8 cellular contexts compared by ENCODE assay signal in the genomic region with DNA sequence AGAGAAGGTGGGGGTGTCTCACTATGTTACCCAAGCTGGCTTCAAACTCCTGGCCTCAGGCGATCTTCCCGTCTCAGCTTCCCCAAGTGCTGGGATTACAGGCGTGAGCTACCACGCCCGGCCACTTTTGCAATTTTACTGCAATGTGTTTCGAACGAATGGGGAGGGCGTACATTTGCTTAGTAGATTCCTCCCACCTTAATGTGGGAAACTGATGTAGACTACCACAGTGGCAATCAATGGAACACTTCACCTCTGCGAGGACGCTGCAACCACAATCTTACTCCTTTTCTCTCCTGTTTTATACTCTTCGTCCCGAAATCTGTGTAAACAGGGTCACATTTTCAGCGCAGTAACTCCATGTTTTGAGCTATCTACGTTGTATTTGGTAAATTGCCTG. TPM values are rescaled to one million over a fixed set of nuclear protein-coding genes. Genes with fewer than 3 reads are reported as not detected.
DNase-seq lines count a peak whose midpoint lies in the region; ATAC-seq and TF ChIP-seq lines count a peak whose summit lies in the region.
"Not testable (repeated sequence)": the region's sequence is repeated elsewhere in the genome, so short reads cannot be mapped to it uniquely, and the experiment has no call there.

No MANE protein-coding gene starts in this region.

- dilution Hi-C loops in mammary epithelial cell (cut with HindIII; ENCODE audit: low sequenced_read_pairs), result not testable (repeated sequence)

- H4K20me1 ChIP-seq in mammary epithelial cell (ENCODE audit: insufficient read depth, low read length), result not testable (repeated sequence)

- intact Hi-C loops in mammary epithelial cell (cut with micrococcal nuclease); right cardiac atrium (cut with DNase I); natural killer cell (cut with micrococcal nuclease): not testable (repeated sequence)

- H3K79me2 ChIP-seq in mammary epithelial cell (ENCODE audit: insufficient read depth, low read length), result peaks cover 30% of the 10 kb centered on the region

- H3K9ac ChIP-seq in NT2/D1 (ENCODE audit: insufficient read length, low read depth), result not testable (repeated sequence)
- H3K9ac ChIP-seq in mammary epithelial cell (ENCODE audit: insufficient read depth, low read length), result peak overlapping the region; percentile 50

- H3K27ac ChIP-seq in mammary epithelial cell (ENCODE audit: insufficient read depth, low read depth, low read length); right cardiac atrium (ENCODE audit: low read length): not testable (repeated sequence)

- H3K9me3 Mint-ChIP-seq in activated CD8-positive, alpha-beta T cell treated with anti-CD3 and anti-CD28 coated beads, Interleukin-2, amount 10 ng/mL, durations not matched to agents 7 days and 5 days (ENCODE audit: insufficient read depth); natural killer cell; stimulated activated effector memory CD8-positive, alpha-beta T cell treated with anti-CD3 and anti-CD28 coated beads, Interleukin-12 subunit alpha, Interleukin-12 subunit beta, amount 100 ng/mL, for 72 hours: not testable (repeated sequence)

- not testable (repeated sequence) for H3K27me3 ChIP-seq in BE2C; HAP-1 (ENCODE audit: low read depth); NT2/D1 (ENCODE audit: insufficient read depth, insufficient read length); mammary epithelial cell (ENCODE audit: insufficient read depth, low read length); right cardiac atrium (ENCODE audit: control insufficient read depth, insufficient read depth)

- not testable (repeated sequence) for BruUV-seq in mammary epithelial cell (replicated peaks; lab: Mats Ljungman, UMichigan)

- POLR2A ChIA-PET in activated CD8-positive, alpha-beta T cell treated with anti-CD3 and anti-CD28 coated beads, Interleukin-2, amount 10 ng/mL, durations not matched to agents 7 days and 5 days (lab: Charles Lee), result not testable (repeated sequence)

- not testable (repeated sequence) for H3K27me3 Mint-ChIP-seq in activated CD8-positive, alpha-beta T cell treated with anti-CD3 and anti-CD28 coated beads, Interleukin-2, amount 10 ng/mL, durations not matched to agents 7 days and 5 days (ENCODE audit: low read depth); natural killer cell (ENCODE audit: low read depth in 2 of 2)

- not testable (repeated sequence) for H3K36me3 Mint-ChIP-seq in activated CD8-positive, alpha-beta T cell treated with anti-CD3 and anti-CD28 coated beads, Interleukin-2, amount 10 ng/mL, durations not matched to agents 7 days and 5 days (ENCODE audit: low read depth); natural killer cell; stimulated activated effector memory CD8-positive, alpha-beta T cell treated with anti-CD3 and anti-CD28 coated beads, Interleukin-12 subunit alpha, Interleukin-12 subunit beta, amount 100 ng/mL, for 72 hours

- not testable (repeated sequence) for H3K27ac Mint-ChIP-seq in activated CD8-positive, alpha-beta T cell treated with anti-CD3 and anti-CD28 coated beads, Interleukin-2, amount 10 ng/mL, durations not matched to agents 7 days and 5 days; stimulated activated effector memory CD8-positive, alpha-beta T cell treated with anti-CD3 and anti-CD28 coated beads, Interleukin-12 subunit alpha, Interleukin-12 subunit beta, amount 100 ng/mL, for 72 hours
- H3K27ac Mint-ChIP-seq in natural killer cell, result peak overlapping the region; percentile 50 to 79

- not testable (repeated sequence) for DNase-seq in BE2C; NT2/D1 (ENCODE audit: low read depth, low spot score); activated CD8-positive, alpha-beta T cell treated with anti-CD3 and anti-CD28 coated beads, Interleukin-2, amount 10 ng/mL, durations not matched to agents 7 days and 5 days; natural killer cell; stimulated activated effector memory CD8-positive, alpha-beta T cell treated with anti-CD3 and anti-CD28 coated beads, Interleukin-12 subunit alpha, Interleukin-12 subunit beta, amount 100 ng/mL, for 72 hours (ENCODE audit: low spot score in 2 of 2)
- DNase-seq in HAP-1 (ENCODE audit: low spot score in 2 of 2) (peak in 1 of 2 experiments; percentile 58), mammary epithelial cell (peak; percentile 1), right cardiac atrium (peak in 1 of 3 donors; percentile 48)

- H3K4me1 ChIP-seq in BE2C; HAP-1; NT2/D1 (ENCODE audit: insufficient read depth, insufficient read length); mammary epithelial cell (ENCODE audit: insufficient read depth, low read length); right cardiac atrium (ENCODE audit: control insufficient read depth, insufficient read depth, low read length): not testable (repeated sequence)

- not testable (repeated sequence) for H3K9me3 ChIP-seq in BE2C; HAP-1; NT2/D1 (ENCODE audit: insufficient read depth, low read length); mammary epithelial cell (replicated peaks; ENCODE audit: insufficient read depth, low read length); right cardiac atrium (ENCODE audit: control insufficient read depth, low read length)

- peak overlapping the region; percentile 69 for H2AFZ ChIP-seq in mammary epithelial cell (ENCODE audit: low read depth, low read length)

- not testable (repeated sequence) for H3K4me1 Mint-ChIP-seq in activated CD8-positive, alpha-beta T cell treated with anti-CD3 and anti-CD28 coated beads, Interleukin-2, amount 10 ng/mL, durations not matched to agents 7 days and 5 days (ENCODE audit: low read depth); natural killer cell; stimulated activated effector memory CD8-positive, alpha-beta T cell treated with anti-CD3 and anti-CD28 coated beads, Interleukin-12 subunit alpha, Interleukin-12 subunit beta, amount 100 ng/mL, for 72 hours

- not testable (repeated sequence) for H3K36me3 ChIP-seq in BE2C; HAP-1 (replicated peaks); NT2/D1 (ENCODE audit: insufficient read depth, insufficient read length, low read length); mammary epithelial cell (ENCODE audit: insufficient read depth, low read length)

- CTCF ChIA-PET in activated CD8-positive, alpha-beta T cell treated with anti-CD3 and anti-CD28 coated beads, Interleukin-2, amount 10 ng/mL, durations not matched to agents 7 days and 5 days (lab: Charles Lee); mammary epithelial cell (lab: Charles Lee; ENCODE audit: low non-redundant PET): not testable (repeated sequence)

- WGBS in mammary epithelial cell (ENCODE audit: low coverage, missing lambda C conversion rate), result 22% methylated on average over 6 of the region's 14 CpGs
- WGBS in right cardiac atrium, result 34% methylated on average over 12 of the region's 14 CpGs

- TF ChIP-seq CTCF in BE2C (IDR thresholded peaks at IDR 0.05; ENCODE audit: low read depth, low read length); mammary epithelial cell (conservative IDR thresholded peaks at IDR 0.05 in 1 of 2, IDR thresholded peaks at IDR 0.05 in 1 of 2; ENCODE audit: extremely low read depth in 1 of 2, insufficient read depth in 1 of 2, low read depth in 1 of 2, low read length in 2 of 2); natural killer cell (IDR thresholded peaks at IDR 0.05): not testable (repeated sequence)

- H3K4me3 ChIP-seq in BE2C (ENCODE audit: low read depth, low read length), result peak overlapping the region; percentile 66
- peak overlapping the region; percentile 12; the same call in 1 of the 2 replicates for H3K4me3 ChIP-seq in HAP-1
- H3K4me3 ChIP-seq in NT2/D1 (ENCODE audit: insufficient read length, low read depth), result peak overlapping the region; percentile 8
- H3K4me3 ChIP-seq in mammary epithelial cell (replicated peaks in 1 of 3; ENCODE audit: insufficient read depth in 1 of 3, low read depth in 2 of 3, low read length in 3 of 3), result peak overlapping the region; percentile 42 to 67 (median 67)
- H3K4me3 ChIP-seq in right cardiac atrium (ENCODE audit: low read length), result peak overlapping the region; percentile 36

- H3K4me2 ChIP-seq in mammary epithelial cell (ENCODE audit: insufficient read depth, low read depth, low read length), result peak overlapping the region; percentile 73

- peak overlapping the region; percentile 63 for H3K4me3 Mint-ChIP-seq in activated CD8-positive, alpha-beta T cell treated with anti-CD3 and anti-CD28 coated beads, Interleukin-2, amount 10 ng/mL, durations not matched to agents 7 days and 5 days
- peak overlapping the region; percentile 75 for H3K4me3 Mint-ChIP-seq in natural killer cell
- peak overlapping the region; percentile 67 for H3K4me3 Mint-ChIP-seq in stimulated activated effector memory CD8-positive, alpha-beta T cell treated with anti-CD3 and anti-CD28 coated beads, Interleukin-12 subunit alpha, Interleukin-12 subunit beta, amount 100 ng/mL, for 72 hours

- in situ Hi-C loops in HAP-1 (cut with MboI; ENCODE audit: low sequenced_read_pairs); mammary epithelial cell (cut with MboI; ENCODE audit: low sequenced_read_pairs in 2 of 2): not testable (repeated sequence)

- ATAC-seq in activated CD8-positive, alpha-beta T cell treated with anti-CD3 and anti-CD28 coated beads, Interleukin-2, amount 10 ng/mL, durations not matched to agents 7 days and 5 days; right cardiac atrium; natural killer cell; stimulated activated effector memory CD8-positive, alpha-beta T cell treated with anti-CD3 and anti-CD28 coated beads, Interleukin-12 subunit alpha, Interleukin-12 subunit beta, amount 100 ng/mL, for 72 hours: not testable (repeated sequence)

RNA-seq across cellular contexts. Expression of gene PDPR, which starts 47.4 kb away (rescaled TPM):
- 19.0 TPM for polyA plus RNA-seq in BE2C (2012; ENCODE audit: insufficient read depth, insufficient read length, low read depth)
- total RNA-seq in activated CD8-positive, alpha-beta T cell treated with anti-CD3 and anti-CD28 coated beads, Interleukin-2, amount 10 ng/mL, durations not matched to agents 7 days and 5 days, result 10 to 100 TPM; 22.8 to 23.3 TPM
- total RNA-seq in mammary epithelial cell, result 10 to 100 TPM; 21.3 to 30.0 TPM
- 17.1 TPM for polyA plus RNA-seq in mammary epithelial cell
- 39.3 TPM for polyA minus RNA-seq in mammary epithelial cell
- 10 to 100 TPM; 20.2 to 36.3 (median 26.4) TPM for total RNA-seq in right cardiac atrium
- 8.4 TPM for polyA plus RNA-seq in right cardiac atrium
- 10 to 100 TPM; 50.0 to 73.9 (median 52.0) TPM for total RNA-seq in natural killer cell

Comparison
In these comparisons a context has a peak if more than half of its experiments do, and no peak if none do; other contexts are left out.
1. H3K4me3 ChIP-seq: peak in every context shown above with its lines; median percentile 67 in mammary epithelial cell; 66 in BE2C; 36 in right cardiac atrium; 12 in HAP-1; 8 in NT2/D1.